Comparison of ENCODE assay signal across 18 cellular contexts in the genomic region with DNA sequence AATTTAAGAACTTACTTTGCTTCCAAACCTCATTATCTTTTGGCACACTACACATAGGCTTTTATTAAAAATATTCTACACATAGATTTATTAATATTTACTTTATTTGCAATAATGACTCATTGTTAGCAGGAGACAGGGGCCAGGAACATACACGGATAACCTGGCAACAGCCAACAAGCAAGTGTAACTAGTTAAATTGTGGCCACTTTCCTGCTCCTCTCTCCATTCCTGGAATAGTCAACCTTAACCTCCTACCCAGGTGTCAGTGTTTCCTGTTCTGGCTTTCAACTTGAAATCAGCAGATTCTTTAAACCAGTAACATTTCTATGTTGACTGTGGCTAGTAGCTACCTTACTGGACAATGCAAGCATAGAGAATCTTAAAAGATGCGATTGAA.
"Had no signal": no experiment of that assay in that cellular context is flagged by ENCODE, and none has a peak within 500 bp of the region (broad histone marks: within the 10 kb centered on the region; RNA-seq: fewer than 3 reads in every experiment).

No MANE protein-coding gene starts in this region.

- H3K4me3 Mint-ChIP-seq: activated CD4-positive, alpha-beta T cell treated with anti-CD3 and anti-CD28 coated beads, Interleukin-2, amount 10 ng/mL, durations not matched to agents 24 days and 14 days; activated CD8-positive, alpha-beta T cell treated with anti-CD3 and anti-CD28 coated beads, Interleukin-2, amount 10 ng/mL, durations not matched to agents 7 days and 5 days; activated naive CD8-positive, alpha-beta T cell treated with anti-CD3 and anti-CD28 coated beads for 36 hours; endodermal cell; nephron progenitor cell; stimulated activated naive CD8-positive, alpha-beta T cell treated with anti-CD3 and anti-CD28 coated beads, Interleukin-15, Interleukin-2, amounts not matched to agents 100 ng/mL and 50 ng/mL, for 24 hours; T-helper 17 cell had no signal

- H3K27ac Mint-ChIP-seq: activated CD4-positive, alpha-beta T cell treated with anti-CD3 and anti-CD28 coated beads, Interleukin-2, amount 10 ng/mL, durations not matched to agents 24 days and 14 days; activated CD8-positive, alpha-beta T cell treated with anti-CD3 and anti-CD28 coated beads, Interleukin-2, amount 10 ng/mL, durations not matched to agents 7 days and 5 days; activated naive CD8-positive, alpha-beta T cell treated with anti-CD3 and anti-CD28 coated beads for 36 hours; endodermal cell; nephron progenitor cell; stimulated activated naive CD8-positive, alpha-beta T cell treated with anti-CD3 and anti-CD28 coated beads, Interleukin-15, Interleukin-2, amounts not matched to agents 100 ng/mL and 50 ng/mL, for 24 hours; T-helper 17 cell had no signal

- H3K36me3 ChIP-seq: prostate gland, right lobe of liver, upper lobe of left lung had no signal

- H3K9me3 Mint-ChIP-seq: activated naive CD8-positive, alpha-beta T cell treated with anti-CD3 and anti-CD28 coated beads for 36 hours; endodermal cell; stimulated activated naive CD8-positive, alpha-beta T cell treated with anti-CD3 and anti-CD28 coated beads, Interleukin-15, Interleukin-2, amounts not matched to agents 100 ng/mL and 50 ng/mL, for 24 hours had no signal

- H3K4me1 ChIP-seq: prostate gland, testis, upper lobe of left lung had no signal

- H3K4me3 ChIP-seq: dorsolateral prefrontal cortex, gastroesophageal sphincter, heart right ventricle, prostate gland, right lobe of liver, testis, upper lobe of left lung had no signal

- H3K27me3 ChIP-seq: dorsolateral prefrontal cortex, gastroesophageal sphincter, heart right ventricle, right lobe of liver, testis, upper lobe of left lung had no signal

- H3K27me3 Mint-ChIP-seq: activated CD4-positive, alpha-beta T cell treated with anti-CD3 and anti-CD28 coated beads, Interleukin-2, amount 10 ng/mL, durations not matched to agents 24 days and 14 days; activated naive CD8-positive, alpha-beta T cell treated with anti-CD3 and anti-CD28 coated beads for 36 hours; stimulated activated naive CD8-positive, alpha-beta T cell treated with anti-CD3 and anti-CD28 coated beads, Interleukin-15, Interleukin-2, amounts not matched to agents 100 ng/mL and 50 ng/mL, for 24 hours; T-helper 17 cell had no signal

- H3K27ac ChIP-seq: dorsolateral prefrontal cortex, gastroesophageal sphincter, heart right ventricle, prostate gland, right lobe of liver, testis, upper lobe of left lung had no signal

- ATAC-seq: activated CD8-positive, alpha-beta T cell treated with anti-CD3 and anti-CD28 coated beads, Interleukin-2, amount 10 ng/mL, durations not matched to agents 7 days and 5 days; gastroesophageal sphincter; heart right ventricle; T-helper 17 cell had no signal

- H3K9me3 ChIP-seq: gastroesophageal sphincter, prostate gland, right lobe of liver, testis, upper lobe of left lung had no signal

- DNase-seq: activated CD4-positive, alpha-beta T cell treated with anti-CD3 and anti-CD28 coated beads, Interleukin-2, amount 10 ng/mL, durations not matched to agents 24 days and 14 days; activated CD4-positive, CD25-positive, alpha-beta regulatory T cell; activated CD8-positive, alpha-beta memory T cell treated with anti-CD3 and anti-CD28 coated beads, Interleukin-2, amount 50 U/mL, for 4 hours; activated CD8-positive, alpha-beta T cell treated with anti-CD3 and anti-CD28 coated beads, Interleukin-2, amount 10 ng/mL, durations not matched to agents 7 days and 5 days; activated naive CD8-positive, alpha-beta T cell treated with anti-CD3 and anti-CD28 coated beads for 36 hours; amygdala; dorsolateral prefrontal cortex; endodermal cell; heart right ventricle; kidney; nephron progenitor cell; right lobe of liver; T-helper 17 cell; testis; upper lobe of left lung had no signal
